Comparison of ENCODE assay signal across 8 cellular contexts in the genomic region with DNA sequence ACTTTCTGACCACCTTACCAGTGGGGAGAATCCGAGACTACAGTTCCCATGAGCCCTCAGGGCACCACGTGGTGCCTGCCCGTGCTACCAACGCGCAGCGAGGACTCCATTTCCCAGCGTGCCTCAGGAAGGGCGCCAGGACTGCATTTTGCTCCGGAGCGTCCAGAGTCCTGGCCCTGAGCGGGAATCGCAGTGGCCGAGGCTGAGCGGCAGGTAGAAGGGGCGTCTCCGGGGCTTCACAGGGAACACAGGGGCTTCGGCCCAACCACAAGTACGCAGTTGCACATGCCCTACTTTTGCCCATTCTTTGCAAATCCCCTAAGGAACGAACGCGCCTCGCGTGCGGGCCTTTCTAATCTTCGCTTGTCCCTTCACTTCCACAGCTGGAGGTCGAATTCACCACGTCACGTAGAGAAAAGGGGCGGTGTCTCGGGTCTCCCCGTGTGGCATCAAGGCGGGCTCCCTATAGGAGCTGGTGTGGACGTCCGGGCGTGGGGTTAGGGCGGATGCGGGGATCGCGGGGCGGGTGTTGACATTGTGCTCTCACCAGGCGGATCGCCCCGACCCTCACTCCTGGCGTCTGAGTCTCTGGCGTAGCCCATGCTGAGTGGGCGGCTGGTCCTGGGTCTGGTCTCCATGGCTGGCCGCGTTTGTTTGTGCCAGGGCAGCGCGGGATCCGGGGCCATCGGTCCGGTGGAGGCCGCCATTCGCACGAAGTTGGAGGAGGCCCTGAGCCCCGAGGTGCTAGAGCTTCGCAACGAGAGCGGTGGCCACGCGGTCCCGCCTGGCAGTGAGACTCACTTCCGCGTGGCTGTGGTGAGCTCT. TPM values are rescaled to one million over a fixed set of nuclear protein-coding genes. Genes with fewer than 3 reads are reported as not detected.
DNase-seq lines count a peak whose midpoint lies in the region; ATAC-seq and TF ChIP-seq lines count a peak whose summit lies in the region.

A gene with protein sequence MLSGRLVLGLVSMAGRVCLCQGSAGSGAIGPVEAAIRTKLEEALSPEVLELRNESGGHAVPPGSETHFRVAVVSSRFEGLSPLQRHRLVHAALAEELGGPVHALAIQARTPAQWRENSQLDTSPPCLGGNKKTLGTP (plus strand): TSS at position 109 of the 825 bp plus-strand sequence. CDS start 492 bp downstream, at position 601.

- H3K4me3 ChIP-seq in fibroblast of lung (replicated peaks in 1 of 4; ENCODE audit: control extremely low read depth in 1 of 4, insufficient read depth in 1 of 4, low read depth in 3 of 4, low read length in 4 of 4) = peak within 1 kb of the TSS; percentile 46 to 76 (median 58)
- peak within 1 kb of the TSS; percentile 91 for H3K4me3 ChIP-seq in naive thymus-derived CD4-positive, alpha-beta T cell (ENCODE audit: low read length)

- H3K4me1 ChIP-seq in fibroblast of lung (ENCODE audit: control insufficient read depth, extremely low read depth, insufficient read depth, low read length) = no peaks in the 10 kb centered on the region
- peaks cover 0 to 6% of the 10 kb centered on the region in 2 donors for H3K4me1 ChIP-seq in naive thymus-derived CD4-positive, alpha-beta T cell (ENCODE audit: control insufficient read depth in 2 of 2, insufficient read depth in 2 of 2, low read length in 2 of 2)

- TF ChIP-seq CTCF in fibroblast of lung (conservative IDR thresholded peaks at IDR 0.05 in 1 of 2, IDR thresholded peaks at IDR 0.05 in 1 of 2; ENCODE audit: low read depth in 1 of 2, low read length in 2 of 2) = no peak

- H4K20me1 ChIP-seq in fibroblast of lung (ENCODE audit: control insufficient read depth, extremely low read depth, insufficient read depth, low read length) = no peaks in the 10 kb centered on the region

- H3K36me3 ChIP-seq in KOPT-K1 (ENCODE audit: insufficient read depth, low read length) (peaks cover 25% of the 10 kb centered on the region), fibroblast of lung (ENCODE audit: control insufficient read depth, insufficient read depth, low read length) (peaks cover 2% of the 10 kb centered on the region)
- no peaks in the 10 kb centered on the region for H3K36me3 ChIP-seq in naive thymus-derived CD4-positive, alpha-beta T cell (ENCODE audit: control insufficient read depth in 2 of 3, insufficient read depth in 3 of 3, low read length in 3 of 3)

- peak within 1 kb of the TSS; percentile 87 for H3K27ac Mint-ChIP-seq in activated T-helper 2 cell treated with anti-CD3 and anti-CD28 coated beads, Interferon-gamma antibody, Interleukin-2, Interleukin-4, amounts not matched to agents 10 μg/mL and 5 μg/mL and 100 μg/mL, durations not matched to agents 14 hours and 24 hours and 36 hours
- peak within 1 kb of the TSS; percentile 86 to 96 (median 93) for H3K27ac Mint-ChIP-seq in naive thymus-derived CD4-positive, alpha-beta T cell
- peak within 1 kb of the TSS; percentile 91 for H3K27ac Mint-ChIP-seq in stimulated activated naive B cell treated with anti-CD40 and anti-IgM and Interleukin-4, amounts not matched to agents 10 μg/mL and 1 μg/mL and 100 μg/mL, for 72 hours

- no peaks in the 10 kb centered on the region for H3K27me3 ChIP-seq in fibroblast of lung (ENCODE audit: control insufficient read depth, insufficient read depth, low read length)
- no peaks in the 10 kb centered on the region for H3K27me3 ChIP-seq in naive thymus-derived CD4-positive, alpha-beta T cell (ENCODE audit: control insufficient read depth in 2 of 2, insufficient read depth in 2 of 2, low read length in 2 of 2)

- H3K36me3 Mint-ChIP-seq in activated T-helper 2 cell treated with anti-CD3 and anti-CD28 coated beads, Interferon-gamma antibody, Interleukin-2, Interleukin-4, amounts not matched to agents 10 μg/mL and 5 μg/mL and 100 μg/mL, durations not matched to agents 14 hours and 24 hours and 36 hours (ENCODE audit: low read depth) = peaks cover 18% of the 10 kb centered on the region
- peaks cover 0 to 7% (median 4%) of the 10 kb centered on the region in 5 donors for H3K36me3 Mint-ChIP-seq in naive thymus-derived CD4-positive, alpha-beta T cell
- peaks cover 7 to 13% of the 10 kb centered on the region in 2 donors for H3K36me3 Mint-ChIP-seq in stimulated activated naive B cell treated with anti-CD40 and anti-IgM and Interleukin-4, amounts not matched to agents 10 μg/mL and 1 μg/mL and 100 μg/mL, for 72 hours

- H3K4me1 Mint-ChIP-seq in activated T-helper 2 cell treated with anti-CD3 and anti-CD28 coated beads, Interferon-gamma antibody, Interleukin-2, Interleukin-4, amounts not matched to agents 10 μg/mL and 5 μg/mL and 100 μg/mL, durations not matched to agents 14 hours and 24 hours and 36 hours (ENCODE audit: low read depth) = peaks cover 11% of the 10 kb centered on the region
- peaks cover 11 to 27% (median 20%) of the 10 kb centered on the region in 7 donors for H3K4me1 Mint-ChIP-seq in naive thymus-derived CD4-positive, alpha-beta T cell
- H3K4me1 Mint-ChIP-seq in stimulated activated naive B cell treated with anti-CD40 and anti-IgM and Interleukin-4, amounts not matched to agents 10 μg/mL and 1 μg/mL and 100 μg/mL, for 72 hours = peaks cover 14 to 21% of the 10 kb centered on the region in 2 donors

- H3K27ac ChIP-seq in KOPT-K1 (ENCODE audit: low read depth, low read length, poor library complexity, severe bottlenecking) (peak within 1 kb of the TSS; percentile 83), fibroblast of lung (ENCODE audit: insufficient read depth, low read length) (peak within 1 kb of the TSS; percentile 80)
- peak within 1 kb of the TSS; percentile 85 for H3K27ac ChIP-seq in naive thymus-derived CD4-positive, alpha-beta T cell (ENCODE audit: low read depth, low read length)

- DNase-seq in DMS114 treated with DMSO at 0.1 percent for 48 hours (lab: John Stamatoyannopoulos, UW; ENCODE audit: unreplicated experiment) = peak; percentile 96
- DNase-seq in RPMI8226 = peak; percentile 91
- DNase-seq in activated T-helper 2 cell treated with anti-CD3 and anti-CD28 coated beads, Interferon-gamma antibody, Interleukin-2, Interleukin-4, amounts not matched to agents 10 μg/mL and 5 μg/mL and 100 μg/mL, durations not matched to agents 14 hours and 24 hours and 36 hours (ENCODE audit: low spot score) = peak; percentile 76
- DNase-seq in fibroblast of lung (ENCODE audit: low read depth in 2 of 2) = peak; percentile 90 to 91
- peak; percentile 59 to 83 (median 71) for DNase-seq in naive thymus-derived CD4-positive, alpha-beta T cell
- peak; percentile 84 for DNase-seq in stimulated activated naive B cell treated with anti-CD40 and anti-IgM and Interleukin-4, amounts not matched to agents 10 μg/mL and 1 μg/mL and 100 μg/mL, for 72 hours

- peak within 1 kb of the TSS; percentile 90 for H2AFZ ChIP-seq in fibroblast of lung (ENCODE audit: low read length)

- H3K9me3 ChIP-seq in KOPT-K1 (ENCODE audit: insufficient read depth, low read length, poor library complexity, severe bottlenecking) = no peaks in the 10 kb centered on the region
- H3K9me3 ChIP-seq in fibroblast of lung (ENCODE audit: control insufficient read depth, insufficient read depth, low read depth, low read length) = no peaks in the 10 kb centered on the region
- no peaks in the 10 kb centered on the region for H3K9me3 ChIP-seq in naive thymus-derived CD4-positive, alpha-beta T cell (ENCODE audit: control insufficient read depth in 2 of 3, low read length in 3 of 3)

- CTCF ChIA-PET in naive thymus-derived CD4-positive, alpha-beta T cell (lab: Charles Lee) = no interaction called here

- H3K4me3 Mint-ChIP-seq in activated T-helper 2 cell treated with anti-CD3 and anti-CD28 coated beads, Interferon-gamma antibody, Interleukin-2, Interleukin-4, amounts not matched to agents 10 μg/mL and 5 μg/mL and 100 μg/mL, durations not matched to agents 14 hours and 24 hours and 36 hours (ENCODE audit: low read depth) = peak within 1 kb of the TSS; percentile 84
- peak within 1 kb of the TSS; percentile 85 to 97 (median 90) for H3K4me3 Mint-ChIP-seq in naive thymus-derived CD4-positive, alpha-beta T cell
- peak within 1 kb of the TSS; percentile 85 to 88 for H3K4me3 Mint-ChIP-seq in stimulated activated naive B cell treated with anti-CD40 and anti-IgM and Interleukin-4, amounts not matched to agents 10 μg/mL and 1 μg/mL and 100 μg/mL, for 72 hours

- H3K9ac ChIP-seq in fibroblast of lung (ENCODE audit: insufficient read depth, low read length) = peak within 1 kb of the TSS; percentile 72

- no peaks in the 10 kb centered on the region for H3K79me2 ChIP-seq in fibroblast of lung (ENCODE audit: control insufficient read depth, insufficient read depth, low read length)

- intact Hi-C loops in activated T-helper 2 cell treated with anti-CD3 and anti-CD28 coated beads, Interferon-gamma antibody, Interleukin-2, Interleukin-4, amounts not matched to agents 10 μg/mL and 5 μg/mL and 100 μg/mL, durations not matched to agents 14 hours and 24 hours and 36 hours (cut with micrococcal nuclease) = loop anchor here (1.0 to 10.0 kb wide), 3 partner anchors 11 to 265 kb away; a partner anchor contains a TSS
- intact Hi-C loops in naive thymus-derived CD4-positive, alpha-beta T cell (cut with micrococcal nuclease) = loop anchor here (1.0 to 10.0 kb wide), 6 partner anchors 11 to 265 kb away; a partner anchor contains a TSS

- POLR2A ChIA-PET in naive thymus-derived CD4-positive, alpha-beta T cell (lab: Charles Lee) = interaction anchor here (0.7 to 10.8 kb wide), 7 partner anchors 13 to 336 kb away, joined by 4 to 214 read pairs (median 5); a partner anchor contains a TSS

- H3K27me3 Mint-ChIP-seq in activated T-helper 2 cell treated with anti-CD3 and anti-CD28 coated beads, Interferon-gamma antibody, Interleukin-2, Interleukin-4, amounts not matched to agents 10 μg/mL and 5 μg/mL and 100 μg/mL, durations not matched to agents 14 hours and 24 hours and 36 hours (ENCODE audit: low read depth) = no peaks in the 10 kb centered on the region
- no peaks in the 10 kb centered on the region for H3K27me3 Mint-ChIP-seq in naive thymus-derived CD4-positive, alpha-beta T cell
- no peaks in the 10 kb centered on the region for H3K27me3 Mint-ChIP-seq in stimulated activated naive B cell treated with anti-CD40 and anti-IgM and Interleukin-4, amounts not matched to agents 10 μg/mL and 1 μg/mL and 100 μg/mL, for 72 hours

- H3K9me3 Mint-ChIP-seq in activated T-helper 2 cell treated with anti-CD3 and anti-CD28 coated beads, Interferon-gamma antibody, Interleukin-2, Interleukin-4, amounts not matched to agents 10 μg/mL and 5 μg/mL and 100 μg/mL, durations not matched to agents 14 hours and 24 hours and 36 hours = no peaks in the 10 kb centered on the region
- peaks cover 0 to 5% (median 0%) of the 10 kb centered on the region in 11 donors for H3K9me3 Mint-ChIP-seq in naive thymus-derived CD4-positive, alpha-beta T cell
- H3K9me3 Mint-ChIP-seq in stimulated activated naive B cell treated with anti-CD40 and anti-IgM and Interleukin-4, amounts not matched to agents 10 μg/mL and 1 μg/mL and 100 μg/mL, for 72 hours = peaks cover 8% of the 10 kb centered on the region in 2 donors

- H3K4me2 ChIP-seq in fibroblast of lung (ENCODE audit: extremely low read depth, insufficient read depth, low read length) = peak within 1 kb of the TSS; percentile 84

- ATAC-seq in GM21717 (IDR thresholded peaks at IDR 0.05; ENCODE audit: unreplicated experiment) = peak; percentile 90
- peak; percentile 99 for ATAC-seq in naive thymus-derived CD4-positive, alpha-beta T cell
- ATAC-seq in stimulated activated naive B cell treated with anti-CD40 and anti-IgM and Interleukin-4, amounts not matched to agents 10 μg/mL and 1 μg/mL and 100 μg/mL, for 72 hours (replicated peaks) = peak; percentile 99

RNA-seq across cellular contexts. Expression of the gene that starts here (rescaled TPM):
- total RNA-seq in activated T-helper 2 cell treated with anti-CD3 and anti-CD28 coated beads, Interferon-gamma antibody, Interleukin-2, Interleukin-4, amounts not matched to agents 10 μg/mL and 5 μg/mL and 100 μg/mL, durations not matched to agents 14 hours and 24 hours and 36 hours = 23.6 and 26.6 TPM in 2 replicates
- 10.0 and 12.4 TPM in 2 replicates for total RNA-seq in fibroblast of lung
- 6.4 and 7.0 TPM in 2 replicates for polyA plus RNA-seq in fibroblast of lung
- 9.2 and 12.2 TPM in 2 replicates for polyA plus RNA-seq in fibroblast of lung (2012)
- polyA minus RNA-seq in fibroblast of lung (ENCODE audit: low replicate concordance) = 0.71 and 0.93 TPM in 2 replicates
- 10 to 100 TPM in 3 of 5 experiments, 1 to 10 TPM in 2; 7.8 to 28.9 (median 18.2) TPM for total RNA-seq in naive thymus-derived CD4-positive, alpha-beta T cell
- 10 to 100 TPM; 38.2 to 50.9 TPM for polyA plus RNA-seq in naive thymus-derived CD4-positive, alpha-beta T cell

Comparison
In these comparisons a context has a peak if more than half of its experiments do, and no peak if none do; other contexts are left out.
1. Peak in every context shown above with its lines: DNase-seq, ATAC-seq, H3K4me3 ChIP-seq and H3K27ac ChIP-seq.